ENCODE assay signal across 21 cellular contexts in the genomic region with DNA sequence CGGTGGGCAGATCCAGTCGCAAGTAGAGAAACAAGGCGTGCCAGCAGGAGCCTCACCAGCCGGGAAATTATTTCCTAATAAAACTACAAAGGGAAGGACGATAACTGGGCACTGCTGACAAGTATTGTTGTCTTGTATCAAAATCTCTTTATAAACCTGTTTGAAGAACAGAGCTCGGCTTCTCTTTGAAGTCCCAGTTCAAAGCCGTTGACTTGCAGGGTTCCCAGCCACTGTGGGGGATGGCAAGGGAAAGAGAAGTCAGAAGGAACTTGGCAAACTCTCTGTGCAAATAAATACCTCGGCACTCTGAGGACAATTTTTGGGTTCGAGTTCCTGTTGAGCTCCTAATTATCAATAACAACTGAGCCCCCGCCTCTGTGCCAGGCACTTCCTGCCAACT.
A peak's percentile ranks its signal among the peaks of the same experiment; 100 is the strongest.
DNase-seq lines count a peak whose midpoint lies in the region; ATAC-seq and TF ChIP-seq lines count a peak whose summit lies in the region.
"Had no signal": no experiment of that assay in that cellular context is flagged by ENCODE, and none has a peak within 500 bp of the region (broad histone marks: within the 10 kb centered on the region; RNA-seq: fewer than 3 reads in every experiment).

No MANE protein-coding gene starts in this region.

- H3K36me3 Mint-ChIP-seq in activated T-cell treated with anti-CD3 and anti-CD28 coated beads, Interleukin-2, amount 50 U/mL, for 24 hours (ENCODE audit: low read depth): no peaks in the 10 kb centered on the region
- H3K36me3 Mint-ChIP-seq: mesothelial cell of epicardium, natural killer cell had no signal

- H3K27ac Mint-ChIP-seq in activated T-cell treated with anti-CD3 and anti-CD28 coated beads, Interleukin-2, amount 50 U/mL, for 24 hours: no peak overlapping the region
- H3K27ac Mint-ChIP-seq: activated CD8-positive, alpha-beta T cell treated with anti-CD3 and anti-CD28 coated beads, Interleukin-2, amount 10 ng/mL, durations not matched to agents 7 days and 5 days; mesothelial cell of epicardium; natural killer cell had no signal

- H3K27ac ChIP-seq in BLaER1 (no peak overlapping the region), colonic mucosa (no peak overlapping the region), osteoblast (ENCODE audit: low read depth, low read length) (no peak overlapping the region)
- H3K27ac ChIP-seq: body of pancreas, epithelial cell of prostate, heart right ventricle, left ventricle myocardium inferior, SJSA1 had no signal

- H3K4me2 ChIP-seq in BLaER1 (peak overlapping the region; percentile 50), osteoblast (ENCODE audit: insufficient read depth, low read length) (no peak overlapping the region)

- no peaks in the 10 kb centered on the region for H3K9me3 Mint-ChIP-seq in activated T-cell treated with anti-CD3 and anti-CD28 coated beads, Interleukin-2, amount 50 U/mL, for 24 hours
- H3K9me3 Mint-ChIP-seq: natural killer cell had no signal

- peaks cover 19% of the 10 kb centered on the region for H3K4me1 Mint-ChIP-seq in activated T-cell treated with anti-CD3 and anti-CD28 coated beads, Interleukin-2, amount 50 U/mL, for 24 hours (ENCODE audit: low read depth)
- H3K4me1 Mint-ChIP-seq: natural killer cell had no signal

- no peaks in the 10 kb centered on the region for H3K27me3 Mint-ChIP-seq in activated T-cell treated with anti-CD3 and anti-CD28 coated beads, Interleukin-2, amount 50 U/mL, for 24 hours

- peak overlapping the region; percentile 14 for H2AFZ ChIP-seq in osteoblast (ENCODE audit: low read length)

- no peak overlapping the region for H3K9ac ChIP-seq in BLaER1
- no peak overlapping the region for H3K9ac ChIP-seq in colonic mucosa (ENCODE audit: low read depth in 2 of 2, low read length in 2 of 2)

- TF ChIP-seq CTCF in colonic mucosa (IDR thresholded peaks at IDR 0.05): no peak
- no peak for TF ChIP-seq CTCF in osteoblast (IDR thresholded peaks at IDR 0.05; ENCODE audit: extremely low read depth, low read depth, low read length)

- no peak overlapping the region for H3K4me3 Mint-ChIP-seq in activated T-cell treated with anti-CD3 and anti-CD28 coated beads, Interleukin-2, amount 50 U/mL, for 24 hours
- H3K4me3 Mint-ChIP-seq: activated CD8-positive, alpha-beta T cell treated with anti-CD3 and anti-CD28 coated beads, Interleukin-2, amount 10 ng/mL, durations not matched to agents 7 days and 5 days; mesothelial cell of epicardium; natural killer cell had no signal

- H3K9me3 ChIP-seq in BLaER1: peaks cover 2% of the 10 kb centered on the region; the same call in 1 of the 2 replicates
- no peaks in the 10 kb centered on the region for H3K9me3 ChIP-seq in colonic mucosa
- H3K9me3 ChIP-seq in osteoblast (ENCODE audit: low read depth, low read length): no peaks in the 10 kb centered on the region
- H3K9me3 ChIP-seq: body of pancreas, left ventricle myocardium inferior, SJSA1 had no signal

- H3K4me1 ChIP-seq in BLaER1 (peaks cover 35% of the 10 kb centered on the region), colonic mucosa (no peaks in the 10 kb centered on the region), osteoblast (ENCODE audit: insufficient read depth, low read length) (no peaks in the 10 kb centered on the region)
- H3K4me1 ChIP-seq: SJSA1 had no signal

- no peak for ATAC-seq in HG03354 (IDR thresholded peaks at IDR 0.05; ENCODE audit: poor library complexity, severe bottlenecking, unreplicated experiment)
- ATAC-seq: activated CD8-positive, alpha-beta T cell treated with anti-CD3 and anti-CD28 coated beads, Interleukin-2, amount 10 ng/mL, durations not matched to agents 7 days and 5 days; body of pancreas; natural killer cell had no signal

- H4K20me1 ChIP-seq in BLaER1 (no peaks in the 10 kb centered on the region), osteoblast (ENCODE audit: insufficient read depth, low read length) (no peaks in the 10 kb centered on the region)

- H3K27me3 ChIP-seq in BLaER1 (no peaks in the 10 kb centered on the region), colonic mucosa (no peaks in the 10 kb centered on the region), osteoblast (ENCODE audit: insufficient read depth, low read length) (no peaks in the 10 kb centered on the region)
- H3K27me3 ChIP-seq: body of pancreas, heart right ventricle, SJSA1 had no signal

- no peaks in the 10 kb centered on the region for H3K79me2 ChIP-seq in osteoblast (ENCODE audit: insufficient read depth, low read length)

- DNase-seq in Jurkat, Clone E6-1 (ENCODE audit: low read depth, low spot score): peak; percentile 77
- DNase-seq in colonic mucosa (peak; percentile 41), osteoblast (ENCODE audit: insufficient read length, low spot score, missing footprints) (peak; percentile 55), NCI-H774 (lab: John Stamatoyannopoulos, UW) (no peak), NCI-H1048 (lab: John Stamatoyannopoulos, UW) (no peak)
- DNase-seq in activated T-cell treated with anti-CD3 and anti-CD28 coated beads, Interleukin-2, amount 50 U/mL, for 24 hours: no peak
- DNase-seq: activated CD8-positive, alpha-beta T cell treated with anti-CD3 and anti-CD28 coated beads, Interleukin-2, amount 10 ng/mL, durations not matched to agents 7 days and 5 days; activated gamma-delta T cell treated with Interleukin-2 at 50 U/mL for 16 hours; body of pancreas; Calu3; heart right ventricle; left ventricle myocardium inferior; natural killer cell; NCI-H526 treated with DMSO at 0.1 percent for 48 hours; posterior cingulate gyrus; T-helper 1 cell had no signal

- H3K36me3 ChIP-seq in BLaER1 (no peaks in the 10 kb centered on the region), colonic mucosa (no peaks in the 10 kb centered on the region), osteoblast (ENCODE audit: insufficient read depth, low read length) (no peaks in the 10 kb centered on the region)
- H3K36me3 ChIP-seq: heart right ventricle, left ventricle myocardium inferior, SJSA1 had no signal

- H3K4me3 ChIP-seq in BLaER1: no peak overlapping the region
- peak overlapping the region; percentile 9; the same call in 1 of the 2 replicates for H3K4me3 ChIP-seq in Jurkat, Clone E6-1 (ENCODE audit: low read length)
- no peak overlapping the region for H3K4me3 ChIP-seq in colonic mucosa
- no peak overlapping the region for H3K4me3 ChIP-seq in osteoblast (ENCODE audit: insufficient read depth, low read length)
- H3K4me3 ChIP-seq: body of pancreas, heart right ventricle, left ventricle myocardium inferior, SJSA1 had no signal

- intact Hi-C loops in colonic mucosa (cut with DNase I): no loop called here

Comparison
In these comparisons a context has a peak if more than half of its experiments do, and no peak if none do; other contexts are left out.
1. DNase-seq: peak in Jurkat, Clone E6-1 (single experiment), colonic mucosa (single experiment) and osteoblast (single experiment); none in activated T-cell treated with anti-CD3 and anti-CD28 coated beads, Interleukin-2, amount 50 U/mL, for 24 hours (single experiment), NCI-H774 (single experiment) and NCI-H1048 (single experiment).